20 cellular contexts compared by ENCODE assay signal in the genomic region with DNA sequence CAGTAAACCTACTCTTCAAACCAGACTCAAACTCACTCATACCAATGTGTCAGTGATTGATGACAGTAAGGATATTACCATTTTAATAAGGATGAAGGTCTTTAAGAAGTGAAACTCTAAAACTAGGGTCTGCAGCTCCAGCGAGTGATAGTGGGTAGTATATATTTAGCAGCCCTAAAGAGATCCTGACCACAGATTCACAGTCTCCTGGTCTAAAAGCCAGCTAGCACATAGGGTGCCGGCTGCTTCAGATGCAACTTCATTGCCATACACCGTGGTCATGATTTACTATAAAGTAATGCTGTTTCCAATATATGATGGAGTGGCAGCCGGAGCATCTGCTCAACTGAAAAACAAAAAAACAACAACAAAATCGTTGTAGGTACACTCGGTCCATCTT.
DNase-seq lines count a peak whose midpoint lies in the region; ATAC-seq, FAIRE-seq and TF ChIP-seq lines count a peak whose summit lies in the region.
"Had no signal": no experiment of that assay in that cellular context is flagged by ENCODE, and none has a peak within 500 bp of the region (broad histone marks: within the 10 kb centered on the region; RNA-seq: fewer than 3 reads in every experiment).

No MANE protein-coding gene starts in this region.

- H2BK120ac ChIP-seq in H1 (replicated peaks; ENCODE audit: low read depth, low read length), result no peak overlapping the region

- peaks cover 21% of the 10 kb centered on the region for H3K4me1 ChIP-seq in GM23338 (ENCODE audit: insufficient read depth)
- H3K4me1 ChIP-seq in H1 (replicated peaks in 1 of 4; ENCODE audit: control insufficient read depth in 3 of 4, insufficient read depth in 4 of 4, low read length in 3 of 4), result peaks cover 0 to 7% (median 1%) of the 10 kb centered on the region in 4 experiments; a peak in 3 of 7 replicates
- H3K4me1 ChIP-seq: BLaER1 treated with 17β-estradiol and CSF1 and Interleukin-3, amounts not matched to agents 10 nM and 100 nM had no signal

- H3F3A ChIP-seq in GM23338 (replicated peaks; ENCODE audit: low read depth), result no peaks in the 10 kb centered on the region

- peaks cover 4 to 10% of the 10 kb centered on the region in 2 experiments; a peak in 3 of 4 replicates for H3K9me3 ChIP-seq in H1 (ENCODE audit: insufficient read depth in 2 of 2, low read depth in 1 of 2, low read length in 1 of 2)

- no peaks in the 10 kb centered on the region for H3K79me1 ChIP-seq in H1 (ENCODE audit: low read depth, low read length)

- H3K9ac ChIP-seq in H1 (replicated peaks in 1 of 4; ENCODE audit: extremely low read depth in 1 of 4, low read depth in 3 of 4, low read length in 3 of 4), result no peak overlapping the region
- H3K9ac ChIP-seq: BLaER1 treated with 17β-estradiol and CSF1 and Interleukin-3, amounts not matched to agents 10 nM and 100 nM; GM23248 had no signal

- H3K14ac ChIP-seq in H1 (ENCODE audit: insufficient read length), result no peak overlapping the region

- TF ChIP-seq POLR2A in H1 (IDR thresholded peaks at IDR 0.05; ENCODE audit: control extremely low read depth in 1 of 2, low read depth in 2 of 2, low read length in 2 of 2) (no peak), GM18505 (IDR thresholded peaks at IDR 0.05; ENCODE audit: borderline replicate concordance, extremely low read depth, insufficient read depth, insufficient read length) (no peak)

- H4K20me1 ChIP-seq in GM23338 (replicated peaks; ENCODE audit: insufficient read depth), result no peaks in the 10 kb centered on the region
- no peaks in the 10 kb centered on the region for H4K20me1 ChIP-seq in H1 (replicated peaks in 1 of 2; ENCODE audit: control insufficient read depth in 1 of 2, insufficient read depth in 2 of 2, low read length in 2 of 2)
- H4K20me1 ChIP-seq: BLaER1 treated with 17β-estradiol and CSF1 and Interleukin-3, amounts not matched to agents 10 nM and 100 nM had no signal

- H2AFZ ChIP-seq in GM23338, result no peak overlapping the region
- 0 out of 2 replicates have a peak overlapping the region, but pooled peaks have one; percentile 11 for H2AFZ ChIP-seq in H1 (ENCODE audit: low read length)
- H2AFZ ChIP-seq: GM23248 had no signal

- H2BK12ac ChIP-seq in H1 (ENCODE audit: low read depth, low read length), result no peak overlapping the region

- H4K91ac ChIP-seq in H1 (replicated peaks; ENCODE audit: insufficient read length, low read length), result no peak overlapping the region

- H3K27ac Mint-ChIP-seq in GM23338 (0 out of 2 replicates have a peak overlapping the region, but pooled peaks have one; percentile 7), nephron (peak overlapping the region in 2 of 3 experiments; percentile 16 to 28)
- H3K27ac Mint-ChIP-seq: B cell; CD8-positive, alpha-beta T cell had no signal

- no peak for TF ChIP-seq EP300 in H1 (IDR thresholded peaks at IDR 0.05; ENCODE audit: borderline replicate concordance in 1 of 2, low read depth in 2 of 2, low read length in 2 of 2)

- H3K27me3 Mint-ChIP-seq in GM23338 (ENCODE audit: insufficient read depth, low read depth, poor library complexity), result peaks cover 7% of the 10 kb centered on the region
- H3K27me3 Mint-ChIP-seq in nephron (ENCODE audit: low read depth), result no peaks in the 10 kb centered on the region
- H3K27me3 Mint-ChIP-seq: B cell had no signal

- POLR2A ChIA-PET in H1 (lab: Charles Lee; ENCODE audit: partially characterized antibody), result interaction anchor here (0.7 kb wide), 1 partner anchor 431 kb away, joined by 3 read pairs; no protein-coding TSS in a partner anchor

- DNase-seq in GM23338 (ENCODE audit: low spot score) (no peak), H1 (ENCODE audit: low read depth in 1 of 2, low spot score in 2 of 2) (no peak), H4 (ENCODE audit: low spot score) (no peak), amniotic stem cell (lab: John Stamatoyannopoulos, UW) (no peak)
- DNase-seq in activated effector memory CD4-positive, alpha-beta T cell treated with anti-CD3 and anti-CD28 coated beads, Interleukin-2, amount 50 U/mL, for 16 hours, result no peak
- DNase-seq: CD8-positive, alpha-beta T cell; DMS 273 treated with DMSO at 0.1 percent for 48 hours; DMS53; DND-41; EL; GM23248; H9 had no signal

- no peak overlapping the region for H3K18ac ChIP-seq in H1 (ENCODE audit: extremely low read depth, low read length)

- no peak overlapping the region for H2AK5ac ChIP-seq in H1 (ENCODE audit: low read depth, low read length)

- H3K9me2 ChIP-seq in GM23338 (ENCODE audit: insufficient read depth), result peaks cover 6% of the 10 kb centered on the region; the same call in 1 of the 2 replicates

- TF ChIP-seq RAD21 in H1 (IDR thresholded peaks at IDR 0.05 in 1 of 2, conservative IDR thresholded peaks at IDR 0.05 in 1 of 2; ENCODE audit: low read depth in 2 of 2, low read length in 2 of 2), result no peak

- no peak for FAIRE-seq in H1 (lab: Jason Lieb, UNC)
- FAIRE-seq: GM12878, GM19239, HTR-8/SVneo had no signal

- H3K36me3 Mint-ChIP-seq in GM23338 (ENCODE audit: low read depth), result peaks cover 7% of the 10 kb centered on the region; the same call in 2 of the 3 replicates
- no peaks in the 10 kb centered on the region for H3K36me3 Mint-ChIP-seq in nephron (ENCODE audit: low read depth)
- H3K36me3 Mint-ChIP-seq: CD8-positive, alpha-beta T cell had no signal

- H3K4me3 ChIP-seq in GM23338 (no peak overlapping the region), H1 (ENCODE audit: extremely low read depth in 1 of 4, insufficient read depth in 2 of 4, low read depth in 3 of 4, low read length in 4 of 4) (no peak overlapping the region)
- H3K4me3 ChIP-seq: BLaER1 treated with 17β-estradiol and CSF1 and Interleukin-3, amounts not matched to agents 10 nM and 100 nM; GM12878; GM23248 had no signal

- H3K27me3 ChIP-seq in GM23338 (ENCODE audit: insufficient read depth) (no peaks in the 10 kb centered on the region), H1 (replicated peaks in 1 of 4; ENCODE audit: control insufficient read depth in 3 of 4, extremely low read depth in 1 of 4, insufficient read depth in 3 of 4, low read length in 3 of 4) (no peaks in the 10 kb centered on the region)
- H3K27me3 ChIP-seq: BLaER1 treated with 17β-estradiol and CSF1 and Interleukin-3, amounts not matched to agents 10 nM and 100 nM had no signal

- H3K4me1 Mint-ChIP-seq in GM23338 (peaks cover 20% of the 10 kb centered on the region; the same call in 2 of the 3 replicates), nephron (peaks cover 48% of the 10 kb centered on the region)
- H3K4me1 Mint-ChIP-seq: B cell had no signal

- no peak overlapping the region for H3K4ac ChIP-seq in H1 (replicated peaks; ENCODE audit: insufficient read length, low read depth, low read length)

- CTCF ChIA-PET in H1 (lab: Charles Lee; ENCODE audit: partially characterized antibody), result interaction anchor here (0.6 kb wide), 1 partner anchor 205 kb away, joined by 3 read pairs; no protein-coding TSS in a partner anchor

- no peak overlapping the region for H2BK15ac ChIP-seq in H1 (ENCODE audit: low read length)

- no peaks in the 10 kb centered on the region for H3K79me2 ChIP-seq in GM23338 (replicated peaks; ENCODE audit: insufficient read depth)
- no peaks in the 10 kb centered on the region for H3K79me2 ChIP-seq in H1 (ENCODE audit: control insufficient read depth in 1 of 2, insufficient read depth in 2 of 2, low read length in 2 of 2)

- H3K27ac ChIP-seq in GM23338 (ENCODE audit: low read depth), result no peak overlapping the region
- peak overlapping the region; percentile 41 for H3K27ac ChIP-seq in VCaP
- no peak overlapping the region for H3K27ac ChIP-seq in H1 (ENCODE audit: low read depth, low read length)
- H3K27ac ChIP-seq: BLaER1 treated with 17β-estradiol and CSF1 and Interleukin-3, amounts not matched to agents 10 nM and 100 nM; GM23248 had no signal

- H3K4me3 Mint-ChIP-seq in GM23338 (no peak overlapping the region), nephron (no peak overlapping the region)
- H3K4me3 Mint-ChIP-seq: B cell; CD8-positive, alpha-beta T cell; H9 had no signal

- H3K4me2 ChIP-seq in GM23338 (no peak overlapping the region), H1 (ENCODE audit: insufficient read depth in 1 of 2, low read depth in 2 of 2, low read length in 2 of 2) (no peak overlapping the region)
- H3K4me2 ChIP-seq: BLaER1 treated with 17β-estradiol and CSF1 and Interleukin-3, amounts not matched to agents 10 nM and 100 nM had no signal

- no peaks in the 10 kb centered on the region for H3K23me2 ChIP-seq in H1 (ENCODE audit: low read depth, low read length)

- ATAC-seq in GM23338 (no peak), GM18505 (IDR thresholded peaks at IDR 0.05; ENCODE audit: unreplicated experiment) (no peak)
- ATAC-seq: CD8-positive, alpha-beta T cell; GM12878 had no signal

- H2BK5ac ChIP-seq in H1 (ENCODE audit: low read depth, low read length), result no peak overlapping the region

- H4K5ac ChIP-seq in H1 (ENCODE audit: insufficient read length, low read depth, low read length), result no peak overlapping the region

- TF ChIP-seq CTCF in GM23338 (conservative IDR thresholded peaks at IDR 0.05; ENCODE audit: low read depth in 2 of 2), result no peak
- TF ChIP-seq CTCF in VCaP (conservative IDR thresholded peaks at IDR 0.05), result no peak
- no peak for TF ChIP-seq CTCF in H1 (IDR thresholded peaks at IDR 0.05; ENCODE audit: control extremely low read depth in 1 of 3, insufficient read depth in 1 of 3, low read depth in 1 of 3, low read length in 3 of 3)
- TF ChIP-seq CTCF in nephron (IDR thresholded peaks at IDR 0.05; ENCODE audit: unreplicated experiment in 3 of 3), result no peak

- 0 out of 2 replicates have a peak, but pooled peaks cover 7% of the 10 kb centered on the region for H3K36me3 ChIP-seq in GM23338 (ENCODE audit: insufficient read depth)
- no peaks in the 10 kb centered on the region for H3K36me3 ChIP-seq in H1 (ENCODE audit: control insufficient read depth in 2 of 4, insufficient read depth in 4 of 4, low read length in 3 of 4)

- no peak overlapping the region for H3K23ac ChIP-seq in H1 (ENCODE audit: insufficient read length)

- H3K9me3 Mint-ChIP-seq in GM23338 (peaks cover 7% of the 10 kb centered on the region), nephron (peaks cover 3% of the 10 kb centered on the region)

- no peak overlapping the region for H2BK20ac ChIP-seq in H1 (ENCODE audit: low read length)

- H3K56ac ChIP-seq in H1 (replicated peaks; ENCODE audit: insufficient read length, low read depth, low read length), result no peak overlapping the region

- H4K8ac ChIP-seq in H1 (ENCODE audit: extremely low read depth, insufficient read depth, low read length), result no peak overlapping the region

- 87% methylated on average over 6 of the region's 6 CpGs; no CpG with 5 or more reads in 1 of the 2 experiments for WGBS in H1 (ENCODE audit: extremely low coverage in 1 of 2, insufficient coverage in 1 of 2, insufficient read length in 1 of 2, insufficient replicate concordance in 2 of 2, low coverage in 1 of 2, low lambda C conversion rate in 2 of 2, missing lambda C conversion rate in 1 of 2), 2 experiments

TF ChIP-seq in GM23338, 12 proteins besides CTCF, POLR2A, EP300 and RAD21:
- no peak for TF ChIP-seq JUNB (IDR thresholded peaks at IDR 0.05; ENCODE audit: unreplicated experiment)
TF ChIP-seq in GM23338: peak in this region for 0.

TF ChIP-seq in H1, 55 proteins besides CTCF, POLR2A, EP300 and RAD21 (continues in another document):
- no peak for TF ChIP-seq POU5F1 (IDR thresholded peaks at IDR 0.05; ENCODE audit: low read depth, low read length)
- TF ChIP-seq KDM5A (IDR thresholded peaks at IDR 0.05; ENCODE audit: low read length), result no peak
- TF ChIP-seq TAF7 (optimal IDR thresholded peaks at IDR 0.05; ENCODE audit: borderline replicate concordance, low read depth, low read length), result no peak
- TF ChIP-seq TBP (IDR thresholded peaks at IDR 0.05; ENCODE audit: low read depth, low read length), result no peak
